Comparison of ENCODE assay signal across 21 cellular contexts in genomic region chr6:119040636-119041035, GRCh38.
"Had no signal": no experiment of that assay in that cellular context is flagged by ENCODE, and none has a peak within 500 bp of the region (broad histone marks: within the 10 kb centered on the region; RNA-seq: fewer than 3 reads in every experiment).

No MANE protein-coding gene starts in this region.

- H3K4me3 ChIP-seq: esophagus muscularis mucosa, gastrocnemius medialis, pancreas, right lobe of liver, testis, tibial nerve had no signal

- H3K27ac ChIP-seq: epithelial cell of prostate, esophagus muscularis mucosa, gastrocnemius medialis, pancreas, right lobe of liver, testis, tibial nerve had no signal

- H3K9me3 ChIP-seq: esophagus muscularis mucosa, gastrocnemius medialis, pancreas, right lobe of liver, testis, tibial nerve had no signal

- H3K27me3 ChIP-seq: esophagus muscularis mucosa, gastrocnemius medialis, pancreas, right lobe of liver, testis, tibial nerve had no signal

- H3K36me3 Mint-ChIP-seq: immature natural killer cell; memory B cell; stimulated activated effector memory CD8-positive, alpha-beta T cell treated with anti-CD3 and anti-CD28 coated beads, Interleukin-12 subunit alpha, Interleukin-12 subunit beta, amount 100 ng/mL, for 72 hours had no signal

- H3K27me3 Mint-ChIP-seq: progenitor cell of endocrine pancreas had no signal

- H3K36me3 ChIP-seq: esophagus muscularis mucosa, gastrocnemius medialis, pancreas, right lobe of liver, tibial nerve had no signal

- ATAC-seq: gastrocnemius medialis; left colon; pancreas; right lobe of liver; stimulated activated effector memory CD8-positive, alpha-beta T cell treated with anti-CD3 and anti-CD28 coated beads, Interleukin-12 subunit alpha, Interleukin-12 subunit beta, amount 100 ng/mL, for 72 hours; stimulated activated naive CD8-positive, alpha-beta T cell treated with anti-CD3 and anti-CD28 coated beads, Interleukin-15, Interleukin-2, amounts not matched to agents 100 U/mL and 50 U/mL, for 24 hours had no signal

- H3K4me3 Mint-ChIP-seq: immature natural killer cell; memory B cell; nephron; stimulated activated effector memory CD8-positive, alpha-beta T cell treated with anti-CD3 and anti-CD28 coated beads, Interleukin-12 subunit alpha, Interleukin-12 subunit beta, amount 100 ng/mL, for 72 hours had no signal

- DNase-seq: effector memory CD4-positive, alpha-beta T cell; gastrocnemius medialis; immature natural killer cell; left colon; midbrain; occipital lobe; pancreas; right lobe of liver; stimulated activated CD4-positive, alpha-beta T cell treated with anti-CD3 and anti-CD28 coated beads, Interleukin-4, amount 100 ng/mL, for 1 hour; stimulated activated CD8-positive, alpha-beta memory T cell treated with anti-CD3 and anti-CD28 coated beads, Interleukin-4, amount 100 ng/mL, for 48 hours; stimulated activated naive CD8-positive, alpha-beta T cell treated with anti-CD3 and anti-CD28 coated beads, Interleukin-15, Interleukin-2, amounts not matched to agents 100 U/mL and 50 U/mL, for 24 hours; testis had no signal

- H3K4me1 ChIP-seq: gastrocnemius medialis, pancreas, right lobe of liver, testis had no signal

- FAIRE-seq: keratinocyte, pancreas, urothelium cell line had no signal

- H3K27ac Mint-ChIP-seq: immature natural killer cell; memory B cell; nephron; progenitor cell of endocrine pancreas; stimulated activated effector memory CD8-positive, alpha-beta T cell treated with anti-CD3 and anti-CD28 coated beads, Interleukin-12 subunit alpha, Interleukin-12 subunit beta, amount 100 ng/mL, for 72 hours had no signal

- H3K4me1 Mint-ChIP-seq: immature natural killer cell, memory B cell had no signal

- H3K9me3 Mint-ChIP-seq: nephron; stimulated activated effector memory CD8-positive, alpha-beta T cell treated with anti-CD3 and anti-CD28 coated beads, Interleukin-12 subunit alpha, Interleukin-12 subunit beta, amount 100 ng/mL, for 72 hours had no signal
